In genomic region chr3:31252216-31253185, GRCh38 we compare ENCODE assay signal across 21 cellular contexts.
DNase-seq lines count a peak whose midpoint lies in the region; ATAC-seq, FAIRE-seq and TF ChIP-seq lines count a peak whose summit lies in the region.
"Had no signal": no experiment of that assay in that cellular context is flagged by ENCODE, and none has a peak within 500 bp of the region (broad histone marks: within the 10 kb centered on the region; RNA-seq: fewer than 3 reads in every experiment).

No MANE protein-coding gene starts in this region.

- no peak overlapping the region for H3K9ac ChIP-seq in SK-N-SH

- POLR2A ChIA-PET in SK-N-SH (lab: Yijun Ruan, JAX), result no interaction called here

- peak; percentile 32 for ATAC-seq in HG02885 (IDR thresholded peaks at IDR 0.05; ENCODE audit: poor library complexity, unreplicated experiment)
- ATAC-seq: A549, HCT116, left colon, mucosa of descending colon, Right ventricle myocardium inferior had no signal

- peak; percentile 21 for DNase-seq in activated CD4-positive, alpha-beta T cell treated with anti-CD3 and anti-CD28 coated beads for 48 hours
- DNase-seq in activated CD4-positive, alpha-beta T cell treated with anti-CD3 and anti-CD28 coated beads, Interleukin-2, amount 50 U/mL, for 48 hours, result no peak
- DNase-seq in GM19239 (ENCODE audit: insufficient read length, low spot score), result no peak
- DNase-seq in SK-N-SH, result no peak
- DNase-seq in anterior cingulate cortex (lab: John Stamatoyannopoulos, UW), result no peak
- no peak for DNase-seq in cerebellum (ENCODE audit: low spot score)
- DNase-seq: activated CD4-positive, alpha-beta T cell treated with anti-CD3 and anti-CD28 coated beads, Interleukin-2, amount 50 U/mL, for 1 hour; activated gamma-delta T cell treated with Interleukin-2 at 50 U/mL for 16 hours; DMS53; hippocampal formation; left colon; MM.1S; mucosa of descending colon; NCI-H187 treated with DMSO at 0.1 percent for 48 hours had no signal

- FAIRE-seq in GM19239 (lab: Jason Lieb, UNC), result peak; percentile 51
- FAIRE-seq: A549 had no signal

- H2AFZ ChIP-seq in SK-N-SH (ENCODE audit: low read depth), result no peak overlapping the region

- no peaks in the 10 kb centered on the region for H3F3A ChIP-seq in SK-N-SH (replicated peaks; ENCODE audit: insufficient read depth)

- peaks cover 51% of the 10 kb centered on the region for H3K4me1 Mint-ChIP-seq in activated naive CD8-positive, alpha-beta T cell (ENCODE audit: low read depth)

- no peaks in the 10 kb centered on the region for H3K27me3 ChIP-seq in SK-N-SH (ENCODE audit: insufficient read depth)
- H3K27me3 ChIP-seq: breast epithelium had no signal

- H3K79me2 ChIP-seq in SK-N-SH (ENCODE audit: insufficient read depth), result no peaks in the 10 kb centered on the region

- no peaks in the 10 kb centered on the region for H3K27me3 Mint-ChIP-seq in activated naive CD8-positive, alpha-beta T cell
- H3K27me3 Mint-ChIP-seq: type B pancreatic cell had no signal

- H3K36me3 Mint-ChIP-seq in activated naive CD8-positive, alpha-beta T cell, result peaks cover 5% of the 10 kb centered on the region

- TF ChIP-seq RAD21 in SK-N-SH (IDR thresholded peaks at IDR 0.05; ENCODE audit: low read length), result no peak

- no peaks in the 10 kb centered on the region for H3K9me3 ChIP-seq in SK-N-SH
- H3K9me3 ChIP-seq: A549, breast epithelium, mucosa of descending colon had no signal

- no peaks in the 10 kb centered on the region for H3K9me3 Mint-ChIP-seq in activated naive CD8-positive, alpha-beta T cell (ENCODE audit: low read depth)

- no peaks in the 10 kb centered on the region for H3K36me3 ChIP-seq in SK-N-SH (replicated peaks in 1 of 2; ENCODE audit: control insufficient read depth in 1 of 2, insufficient read depth in 2 of 2, low read length in 1 of 2)
- H3K36me3 ChIP-seq: breast epithelium had no signal

- no peaks in the 10 kb centered on the region for H3K4me1 ChIP-seq in SK-N-SH (ENCODE audit: control insufficient read depth in 1 of 2, insufficient read depth in 2 of 2, low read depth in 1 of 2, low read length in 1 of 2)
- H3K4me1 ChIP-seq: A549, breast epithelium had no signal

- H3K4me2 ChIP-seq in SK-N-SH, result no peak overlapping the region
- H3K4me2 ChIP-seq: A549 had no signal

- 21% methylated on average over 6 of the region's 6 CpGs for WGBS in SK-N-SH (ENCODE audit: low lambda C conversion rate)

- H3K9me2 ChIP-seq in SK-N-SH, result no peaks in the 10 kb centered on the region

- no peaks in the 10 kb centered on the region for H4K20me1 ChIP-seq in SK-N-SH (ENCODE audit: insufficient read depth)

- CTCF ChIA-PET in SK-N-SH (lab: Yijun Ruan, JAX), result no interaction called here

- H3K4me3 Mint-ChIP-seq in activated naive CD8-positive, alpha-beta T cell, result peak overlapping the region; percentile 2
- H3K4me3 Mint-ChIP-seq: type B pancreatic cell had no signal

- TF ChIP-seq EP300 in SK-N-SH (IDR thresholded peaks at IDR 0.05; ENCODE audit: borderline replicate concordance in 1 of 2, low read depth in 1 of 2, low read length in 1 of 2), result no peak

- H3K27ac Mint-ChIP-seq in activated naive CD8-positive, alpha-beta T cell, result peak overlapping the region; percentile 25
- H3K27ac Mint-ChIP-seq: type B pancreatic cell had no signal

- TF ChIP-seq CTCF in SK-N-SH (IDR thresholded peaks at IDR 0.05), result no peak

- no peak overlapping the region for H3K4me3 ChIP-seq in SK-N-SH (ENCODE audit: low read depth in 2 of 2, low read length in 1 of 2)
- H3K4me3 ChIP-seq: A549, breast epithelium, mucosa of descending colon had no signal

- H3K27ac ChIP-seq in SK-N-SH (ENCODE audit: low read depth in 2 of 2, low read length in 1 of 2), result no peak overlapping the region
- H3K27ac ChIP-seq: A549, breast epithelium had no signal

TF ChIP-seq in SK-N-SH, 30 proteins besides CTCF, POLR2A, EP300 and RAD21:
- TF ChIP-seq MEF2A (IDR thresholded peaks at IDR 0.05; ENCODE audit: borderline replicate concordance, low read depth) (no peak), GABPA (IDR thresholded peaks at IDR 0.05; ENCODE audit: low read depth) (no peak), GATA2 (CRISPR knock-in tag; IDR thresholded peaks at IDR 0.05) (no peak), FOSL2 (IDR thresholded peaks at IDR 0.05; ENCODE audit: borderline replicate concordance, low read depth) (no peak), TAF1 (IDR thresholded peaks at IDR 0.05; ENCODE audit: borderline replicate concordance, low read depth, low read length) (no peak), IRF3 (IDR thresholded peaks at IDR 0.05; ENCODE audit: low read depth, low read length) (no peak), NRF1 (IDR thresholded peaks at IDR 0.05; ENCODE audit: low read depth, low read length) (no peak), RFX5 (IDR thresholded peaks at IDR 0.05; ENCODE audit: low read length) (no peak), MXI1 (IDR thresholded peaks at IDR 0.05; ENCODE audit: low read depth, low read length) (no peak), RCOR1 (IDR thresholded peaks at IDR 0.05; ENCODE audit: low read length) (no peak), RXRA (IDR thresholded peaks at IDR 0.05; ENCODE audit: borderline replicate concordance, low read depth) (no peak), TEAD4 (IDR thresholded peaks at IDR 0.05; ENCODE audit: borderline replicate concordance, insufficient read depth) (no peak), USF2 (IDR thresholded peaks at IDR 0.05; ENCODE audit: borderline replicate concordance, low read depth, low read length) (no peak), CHD2 (IDR thresholded peaks at IDR 0.05; ENCODE audit: low read length, partially characterized antibody) (no peak), TCF12 (IDR thresholded peaks at IDR 0.05) (no peak), PBX3 (IDR thresholded peaks at IDR 0.05) (no peak), POLR2AphosphoS5 (IDR thresholded peaks at IDR 0.05; ENCODE audit: low read depth, low read length) (no peak)
- TF ChIP-seq, protein P1, sequence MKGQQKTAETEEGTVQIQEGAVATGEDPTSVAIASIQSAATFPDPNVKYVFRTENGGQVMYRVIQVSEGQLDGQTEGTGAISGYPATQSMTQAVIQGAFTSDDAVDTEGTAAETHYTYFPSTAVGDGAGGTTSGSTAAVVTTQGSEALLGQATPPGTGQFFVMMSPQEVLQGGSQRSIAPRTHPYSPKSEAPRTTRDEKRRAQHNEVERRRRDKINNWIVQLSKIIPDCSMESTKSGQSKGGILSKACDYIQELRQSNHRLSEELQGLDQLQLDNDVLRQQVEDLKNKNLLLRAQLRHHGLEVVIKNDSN (IDR thresholded peaks at IDR 0.05; ENCODE audit: borderline replicate concordance, low read depth), result no peak
- TF ChIP-seq, protein P2, sequence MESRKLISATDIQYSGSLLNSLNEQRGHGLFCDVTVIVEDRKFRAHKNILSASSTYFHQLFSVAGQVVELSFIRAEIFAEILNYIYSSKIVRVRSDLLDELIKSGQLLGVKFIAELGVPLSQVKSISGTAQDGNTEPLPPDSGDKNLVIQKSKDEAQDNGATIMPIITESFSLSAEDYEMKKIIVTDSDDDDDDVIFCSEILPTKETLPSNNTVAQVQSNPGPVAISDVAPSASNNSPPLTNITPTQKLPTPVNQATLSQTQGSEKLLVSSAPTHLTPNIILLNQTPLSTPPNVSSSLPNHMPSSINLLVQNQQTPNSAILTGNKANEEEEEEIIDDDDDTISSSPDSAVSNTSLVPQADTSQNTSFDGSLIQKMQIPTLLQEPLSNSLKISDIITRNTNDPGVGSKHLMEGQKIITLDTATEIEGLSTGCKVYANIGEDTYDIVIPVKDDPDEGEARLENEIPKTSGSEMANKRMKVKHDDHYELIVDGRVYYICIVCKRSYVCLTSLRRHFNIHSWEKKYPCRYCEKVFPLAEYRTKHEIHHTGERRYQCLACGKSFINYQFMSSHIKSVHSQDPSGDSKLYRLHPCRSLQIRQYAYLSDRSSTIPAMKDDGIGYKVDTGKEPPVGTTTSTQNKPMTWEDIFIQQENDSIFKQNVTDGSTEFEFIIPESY (IDR thresholded peaks at IDR 0.05; ENCODE audit: borderline replicate concordance, low read depth), result no peak
TF ChIP-seq in SK-N-SH: peak in this region for 0.
